9 cellular contexts compared by ENCODE assay signal in the genomic region with DNA sequence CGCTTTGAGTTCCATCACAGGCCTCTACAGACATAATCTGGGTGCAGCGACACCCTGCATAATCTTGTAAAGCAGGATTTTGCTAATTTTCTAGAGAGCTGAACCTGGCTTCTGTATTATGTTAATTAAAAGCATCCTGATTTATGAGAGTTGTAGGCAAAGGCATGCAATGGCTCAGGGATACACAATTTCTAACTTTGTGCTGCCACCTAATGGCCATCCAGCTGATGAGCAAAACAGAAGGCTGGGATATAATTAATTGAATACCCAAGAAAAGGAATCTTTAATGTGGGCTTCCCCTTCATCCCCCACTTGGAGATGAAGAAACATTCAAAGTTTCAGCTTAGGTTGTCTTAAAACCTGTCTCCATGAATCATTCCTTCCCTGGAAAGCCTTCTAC.
A peak's percentile ranks its signal among the peaks of the same experiment; 100 is the strongest.
DNase-seq lines count a peak whose midpoint lies in the region; ATAC-seq and TF ChIP-seq lines count a peak whose summit lies in the region.
"Had no signal": no experiment of that assay in that cellular context is flagged by ENCODE, and none has a peak within 500 bp of the region (broad histone marks: within the 10 kb centered on the region; RNA-seq: fewer than 3 reads in every experiment).

No MANE protein-coding gene starts in this region.

- DNase-seq in DND-41 (peak; percentile 15), HAP-1 (ENCODE audit: low spot score in 2 of 2) (peak; percentile 81 to 93), SW480 (ENCODE audit: low spot score) (peak; percentile 28), left ventricle myocardium superior (no peak), type B pancreatic cell (ENCODE audit: extremely low spot score, unreplicated experiment) (no peak), KG1 (lab: John Stamatoyannopoulos, UW) (no peak), HK-2 (ENCODE audit: unreplicated experiment) (no peak)

- no peaks in the 10 kb centered on the region for H3K9me3 Mint-ChIP-seq in type B pancreatic cell
- H3K9me3 Mint-ChIP-seq: memory B cell had no signal

- peaks cover 3% of the 10 kb centered on the region for H3K27me3 Mint-ChIP-seq in type B pancreatic cell

- H3K27me3 ChIP-seq in DND-41 (ENCODE audit: insufficient read depth, low read length, poor library complexity) (no peaks in the 10 kb centered on the region), HAP-1 (ENCODE audit: low read depth) (no peaks in the 10 kb centered on the region)

- no peaks in the 10 kb centered on the region for H4K20me1 ChIP-seq in DND-41 (ENCODE audit: insufficient read depth, low read length)

- no peak overlapping the region for H3K4me2 ChIP-seq in DND-41 (ENCODE audit: insufficient read depth, low read length)

- no peaks in the 10 kb centered on the region for H3K9me3 ChIP-seq in DND-41 (ENCODE audit: insufficient read depth, low read length, severe bottlenecking)
- H3K9me3 ChIP-seq in HAP-1 = no peaks in the 10 kb centered on the region

- intact Hi-C loops in left ventricle myocardium superior (cut with micrococcal nuclease) = loop anchor here (5.0 kb wide), 1 partner anchor 241 kb away; no protein-coding TSS in a partner anchor

- no peak overlapping the region for H3K9ac ChIP-seq in DND-41 (ENCODE audit: low read depth, low read length)

- H3K36me3 ChIP-seq in DND-41 (ENCODE audit: insufficient read depth, low read length) (no peaks in the 10 kb centered on the region), HAP-1 (replicated peaks) (no peaks in the 10 kb centered on the region)

- H3K4me3 Mint-ChIP-seq in type B pancreatic cell = no peak overlapping the region
- H3K4me3 Mint-ChIP-seq: memory B cell had no signal

- H3K4me1 ChIP-seq in DND-41 (ENCODE audit: insufficient read depth, low read length) = no peaks in the 10 kb centered on the region
- H3K4me1 ChIP-seq in HAP-1 = peaks cover 7% of the 10 kb centered on the region

- H2AFZ ChIP-seq in DND-41 (ENCODE audit: low read depth, low read length) = no peak overlapping the region

- no peak for ATAC-seq in DND-41 (ENCODE audit: insufficient read depth, low read depth)
- ATAC-seq in left ventricle myocardium superior = peak; percentile 19
- no peak for ATAC-seq in GM18505 (IDR thresholded peaks at IDR 0.05; ENCODE audit: unreplicated experiment)

- no peak overlapping the region for H3K27ac ChIP-seq in DND-41 (ENCODE audit: low read length)

- H3K79me2 ChIP-seq in DND-41 (ENCODE audit: insufficient read depth, low read length) = no peaks in the 10 kb centered on the region

- TF ChIP-seq POLR2A in GM18505 (IDR thresholded peaks at IDR 0.05; ENCODE audit: borderline replicate concordance, extremely low read depth, insufficient read depth, insufficient read length) = no peak

- in situ Hi-C loops in HAP-1 (cut with MboI; ENCODE audit: low sequenced_read_pairs) = no loop called here

- H3K4me3 ChIP-seq in DND-41 (ENCODE audit: low read depth in 1 of 2, low read length in 2 of 2) (no peak overlapping the region), HAP-1 (no peak overlapping the region)

- H3K27ac Mint-ChIP-seq in type B pancreatic cell = no peak overlapping the region
- H3K27ac Mint-ChIP-seq: memory B cell had no signal

- H3K36me3 Mint-ChIP-seq in type B pancreatic cell = no peaks in the 10 kb centered on the region
- H3K36me3 Mint-ChIP-seq: memory B cell had no signal

- TF ChIP-seq CTCF in DND-41 (IDR thresholded peaks at IDR 0.05; ENCODE audit: borderline replicate concordance, extremely low read depth, low read length, poor library complexity, severe bottlenecking) = peak; percentile 63
- TF ChIP-seq CTCF in type B pancreatic cell (conservative IDR thresholded peaks at IDR 0.05) = peak; percentile 74

- H3K4me1 Mint-ChIP-seq in type B pancreatic cell (ENCODE audit: unreplicated experiment) = no peaks in the 10 kb centered on the region
- H3K4me1 Mint-ChIP-seq: memory B cell had no signal

Comparison
In these comparisons a context has a peak if more than half of its experiments do, and no peak if none do; other contexts are left out.
1. DNase-seq: peak in DND-41 (single experiment), HAP-1 (2 of 2) and SW480 (single experiment); none in left ventricle myocardium superior (single experiment), type B pancreatic cell (single experiment), KG1 (single experiment) and HK-2 (single experiment).